In genomic region chr14:64937821-64938193, GRCh38 we compare ENCODE assay signal across 1 cellular context.
TF ChIP-seq lines count a peak whose summit lies in the region.

No MANE protein-coding gene starts in this region.

TF ChIP-seq in SK-N-SH treated with all-trans-retinoic acid at 6 μM for 48 hours, 23 proteins besides CTCF, POLR2A, EP300 and RAD21 (continued from another document):
- no peak for TF ChIP-seq OSR1 (CRISPR knock-in tag; IDR thresholded peaks at IDR 0.05)
